10 cellular contexts compared by ENCODE assay signal in the genomic region with DNA sequence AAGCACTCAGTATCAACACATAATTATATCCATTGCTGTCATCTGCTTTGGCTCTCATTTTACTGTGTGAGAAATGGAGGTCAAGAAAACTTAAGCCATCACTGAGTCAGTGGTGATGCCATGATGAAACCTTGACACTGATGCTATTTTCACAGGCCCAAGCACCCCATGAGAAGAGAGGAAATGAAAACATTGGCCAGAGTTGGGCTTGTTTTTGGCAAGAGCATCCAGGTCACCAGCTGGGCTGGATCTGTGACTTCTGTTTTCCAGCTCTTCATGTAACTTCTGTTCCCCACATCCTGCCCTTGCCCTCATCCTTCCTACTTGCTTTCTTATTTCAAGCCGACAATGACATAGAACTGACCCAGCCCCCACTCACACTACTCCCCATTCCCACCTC. TPM values are rescaled to one million over a fixed set of nuclear protein-coding genes. Genes with fewer than 3 reads are reported as not detected.
DNase-seq lines count a peak whose midpoint lies in the region; ATAC-seq and TF ChIP-seq lines count a peak whose summit lies in the region.
"Had no signal": no experiment of that assay in that cellular context is flagged by ENCODE, and none has a peak within 500 bp of the region (broad histone marks: within the 10 kb centered on the region; RNA-seq: fewer than 3 reads in every experiment).

No MANE protein-coding gene starts in this region.

- H3K9me3 ChIP-seq in aorta (ENCODE audit: control insufficient read depth, low read length) = peaks cover 7% of the 10 kb centered on the region

- H3K27ac ChIP-seq in adipose tissue (ENCODE audit: low read depth, low read length) = peak overlapping the region; percentile 32
- H3K27ac ChIP-seq in aorta (ENCODE audit: low read depth in 1 of 2, low read length in 2 of 2) = no peak overlapping the region

- no peaks in the 10 kb centered on the region for H3K27me3 Mint-ChIP-seq in activated naive CD4-positive, alpha-beta T cell treated with anti-CD3 and anti-CD28 coated beads, Interleukin-2, amount 50 U/mL, for 24 hours

- intact Hi-C loops in aorta (cut with DNase I) = no loop called here
- intact Hi-C loops in posterior vena cava (cut with DNase I) = no loop called here

- peak overlapping the region; percentile 97 for H3K27ac Mint-ChIP-seq in activated naive CD4-positive, alpha-beta T cell treated with anti-CD3 and anti-CD28 coated beads, Interleukin-2, amount 50 U/mL, for 24 hours
- H3K27ac Mint-ChIP-seq: mesothelial cell of epicardium had no signal

- H3K4me1 Mint-ChIP-seq in activated naive CD4-positive, alpha-beta T cell treated with anti-CD3 and anti-CD28 coated beads, Interleukin-2, amount 50 U/mL, for 24 hours = peaks cover 100% of the 10 kb centered on the region
- H3K4me1 Mint-ChIP-seq: mesothelial cell of epicardium had no signal

- H3K36me3 Mint-ChIP-seq in activated naive CD4-positive, alpha-beta T cell treated with anti-CD3 and anti-CD28 coated beads, Interleukin-2, amount 50 U/mL, for 24 hours = peaks cover 65% of the 10 kb centered on the region

- DNase-seq in activated naive CD4-positive, alpha-beta T cell treated with Interleukin-2 at 50 U/mL for 16 hours = no peak
- DNase-seq in lung microvascular endothelial cell (ENCODE audit: low read depth in 2 of 2) = peak; percentile 24 to 76
- DNase-seq in aorta = peak in 1 of 2 donors; percentile 69
- DNase-seq in cerebellum (ENCODE audit: low spot score) = no peak
- DNase-seq in omental fat pad (ENCODE audit: low spot score) = no peak
- DNase-seq in posterior vena cava (ENCODE audit: low spot score) = no peak
- DNase-seq: NCI-H2171 had no signal

- WGBS in adipose tissue, 3 donors = 9 to 50% (median 12%) methylated on average over 1 of the region's 1 CpG
- WGBS in aorta, 2 donors = 56 to 59% methylated on average over 1 of the region's 1 CpG

- no peaks in the 10 kb centered on the region for H3K4me1 ChIP-seq in aorta (ENCODE audit: control insufficient read depth in 1 of 2, insufficient read depth in 2 of 2, low read length in 2 of 2)

- H3K27me3 ChIP-seq in aorta (ENCODE audit: control insufficient read depth in 1 of 2, insufficient read depth in 2 of 2, low read length in 1 of 2) = no peaks in the 10 kb centered on the region

- peak overlapping the region; percentile 63 for H3K4me3 Mint-ChIP-seq in activated naive CD4-positive, alpha-beta T cell treated with anti-CD3 and anti-CD28 coated beads, Interleukin-2, amount 50 U/mL, for 24 hours
- H3K4me3 Mint-ChIP-seq: mesothelial cell of epicardium had no signal

- H3K4me3 ChIP-seq in aorta (ENCODE audit: low read length in 2 of 2) = no peak overlapping the region

- peak; percentile 33 for ATAC-seq in aorta (ENCODE audit: low FRiP score)
- no peak for ATAC-seq in omental fat pad (ENCODE audit: low FRiP score)

- H3K36me3 ChIP-seq in aorta (ENCODE audit: control insufficient read depth in 1 of 2, insufficient read depth in 2 of 2, low read length in 1 of 2) = no peaks in the 10 kb centered on the region

- H3K9me3 Mint-ChIP-seq in activated naive CD4-positive, alpha-beta T cell treated with anti-CD3 and anti-CD28 coated beads, Interleukin-2, amount 50 U/mL, for 24 hours = no peaks in the 10 kb centered on the region

- TF ChIP-seq CTCF in omental fat pad (IDR thresholded peaks at IDR 0.05) = no peak

RNA-seq across cellular contexts. Expression of gene LCP2, which starts 10.0 kb away (rescaled TPM):
- polyA plus RNA-seq in adipose tissue = 10 to 100 TPM in 2 of 3 donors, 1 to 10 TPM in 1; 2.1 to 21.0 (median 12.9) TPM
- total RNA-seq in lung microvascular endothelial cell = 0.20 and 0.22 TPM in 2 replicates
- 10 to 100 TPM; 25.7 to 58.8 TPM for total RNA-seq in aorta
- 10 to 100 TPM in 1 of 2 donors, 1 to 10 TPM in 1; 2.1 to 16.9 TPM for polyA plus RNA-seq in aorta
- total RNA-seq in cerebellum = 3.6 TPM
- total RNA-seq in omental fat pad = 10 to 100 TPM; 33.5 to 81.2 (median 59.1) TPM
- 10 to 100 TPM; 19.3 to 25.0 TPM for total RNA-seq in posterior vena cava
- total RNA-seq: mesothelial cell of epicardium had no signal

RNA-seq across cellular contexts. Expression of gene C5orf58, which starts 54.7 kb away (rescaled TPM):
- polyA plus RNA-seq in adipose tissue (not detected), aorta (not detected)
- total RNA-seq in lung microvascular endothelial cell (not detected in 2 replicates), aorta (not detected), cerebellum (not detected), omental fat pad (not detected), posterior vena cava (not detected)
- total RNA-seq: mesothelial cell of epicardium had no signal

Comparison
In these comparisons a context has a peak if more than half of its experiments do, and no peak if none do; other contexts are left out.
1. DNase-seq: peak in lung microvascular endothelial cell (2 of 2); none in activated naive CD4-positive, alpha-beta T cell treated with Interleukin-2 at 50 U/mL for 16 hours (single experiment), cerebellum (single experiment), omental fat pad (single experiment) and posterior vena cava (single experiment).